1 cellular context compared by ENCODE assay signal in the genomic region with DNA sequence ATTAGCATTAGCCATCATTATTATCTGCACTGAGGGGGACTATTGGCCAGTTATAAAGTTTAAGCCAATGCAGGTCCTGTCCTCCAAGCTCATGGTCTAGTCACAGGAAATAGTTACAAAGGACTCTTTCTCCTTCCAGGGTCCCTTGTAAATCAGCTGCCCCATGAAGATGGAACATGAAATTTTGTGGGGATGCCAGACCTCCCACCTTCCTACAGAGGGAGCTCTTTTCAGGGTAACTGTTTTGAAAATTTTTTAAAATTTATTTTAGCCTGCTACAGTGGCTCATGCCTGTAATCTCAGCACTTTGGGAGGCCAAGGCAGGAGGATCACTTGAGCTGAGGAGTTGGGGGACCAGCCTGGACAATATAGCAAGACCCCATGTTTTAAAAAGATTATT.
TF ChIP-seq lines count a peak whose summit lies in the region.

No MANE protein-coding gene starts in this region.

TF ChIP-seq in HepG2, 621 proteins besides CTCF, POLR2A, EP300 and RAD21:
- TF ChIP-seq ZNF276 (CRISPR knock-in tag; IDR thresholded peaks at IDR 0.05; ENCODE audit: low read depth), result no peak
- TF ChIP-seq STAG1 (CRISPR knock-in tag; IDR thresholded peaks at IDR 0.05), result peak; percentile 19; the same call in 1 of the 2 replicates
- no peak for TF ChIP-seq ZBTB21 (CRISPR knock-in tag; IDR thresholded peaks at IDR 0.05)
- no peak for TF ChIP-seq TOE1 (CRISPR knock-in tag; IDR thresholded peaks at IDR 0.05)
TF ChIP-seq in HepG2: peak in this region for 1.
